ENCODE assay signal across 30 cellular contexts in the genomic region with DNA sequence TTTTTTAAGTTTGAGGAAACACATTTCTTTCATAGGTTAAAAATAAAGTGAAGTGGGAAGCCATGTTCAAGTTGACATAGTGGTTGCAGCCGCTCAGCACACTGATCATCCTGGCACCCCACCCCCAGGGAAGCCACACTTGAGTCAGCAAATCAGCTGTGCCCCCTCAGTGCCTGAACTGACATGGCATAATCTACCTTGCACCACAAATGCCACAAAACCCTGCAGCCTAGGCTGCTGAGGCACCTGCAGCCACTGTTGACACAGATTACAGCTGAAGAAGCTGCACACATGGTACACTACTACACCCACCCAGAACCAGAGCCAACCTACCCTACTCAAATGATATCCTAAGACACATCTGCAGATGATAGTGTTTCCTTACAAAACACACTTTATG.
"Had no signal": no experiment of that assay in that cellular context is flagged by ENCODE, and none has a peak within 500 bp of the region (broad histone marks: within the 10 kb centered on the region; RNA-seq: fewer than 3 reads in every experiment).

No MANE protein-coding gene starts in this region.

- H3K4me3 ChIP-seq: ascending aorta, cardiac muscle cell had no signal

- H3K27ac ChIP-seq: ascending aorta, cardiac muscle cell, WERI-Rb-1 had no signal

- H3K36me3 ChIP-seq: ascending aorta, cardiac muscle cell, WERI-Rb-1 had no signal

- H3K4me1 ChIP-seq: ascending aorta had no signal

- H3K27me3 ChIP-seq: ascending aorta, cardiac muscle cell had no signal

- ATAC-seq: activated CD4-positive, alpha-beta T cell treated with anti-CD3 and anti-CD28 coated beads for 36 hours; activated CD4-positive, CD25-positive, alpha-beta regulatory T cell treated with anti-CD3 and anti-CD28 coated beads, Interleukin-2, amount 50 U/mL, for 24 hours; activated CD8-positive, alpha-beta memory T cell treated with anti-CD3 and anti-CD28 coated beads, Interleukin-2, amount 10 ng/mL, durations not matched to agents 7 days and 5 days; activated CD8-positive, alpha-beta T cell treated with anti-CD3 and anti-CD28 coated beads, Interleukin-2, amount 10 ng/mL, durations not matched to agents 7 days and 5 days; activated naive CD8-positive, alpha-beta T cell treated with anti-CD3 and anti-CD28 coated beads, Interleukin-2, amount 50 U/mL, for 24 hours; WTC11 had no signal

- DNase-seq: activated CD4-positive, alpha-beta memory T cell treated with anti-CD3 and anti-CD28 coated beads, Interleukin-2, amount 10 ng/mL, durations not matched to agents 7 days and 5 days; activated CD4-positive, alpha-beta T cell treated with anti-CD3 and anti-CD28 coated beads for 1 hour; activated CD4-positive, alpha-beta T cell treated with anti-CD3 and anti-CD28 coated beads for 36 hours; activated CD4-positive, alpha-beta T cell treated with anti-CD3 and anti-CD28 coated beads for 48 hours; activated CD4-positive, alpha-beta T cell treated with anti-CD3 and anti-CD28 coated beads, Interleukin-2, amount 10 ng/mL, durations not matched to agents 7 days and 5 days; activated CD4-positive, alpha-beta T cell treated with anti-CD3 and anti-CD28 coated beads, Interleukin-2, amount 50 U/mL, for 48 hours; activated CD4-positive, CD25-positive, alpha-beta regulatory T cell; activated CD8-positive, alpha-beta memory T cell treated with anti-CD3 and anti-CD28 coated beads for 24 hours; activated CD8-positive, alpha-beta memory T cell treated with anti-CD3 and anti-CD28 coated beads, Interleukin-2, amount 10 ng/mL, durations not matched to agents 7 days and 5 days; activated CD8-positive, alpha-beta memory T cell treated with anti-CD3 and anti-CD28 coated beads, Interleukin-2, amount 50 U/mL, for 48 hours; activated CD8-positive, alpha-beta T cell treated with anti-CD3 and anti-CD28 coated beads, Interleukin-2, amount 10 ng/mL, durations not matched to agents 7 days and 5 days; activated effector memory CD4-positive, alpha-beta T cell treated with Interleukin-2 at 50 U/mL for 16 hours; activated gamma-delta T cell; activated naive CD4-positive, alpha-beta T cell treated with anti-CD3 and anti-CD28 coated beads, Interleukin-2, amount 10 ng/mL, durations not matched to agents 7 days and 5 days; activated naive CD4-positive, alpha-beta T cell treated with Interleukin-2 at 50 U/mL for 16 hours; activated naive CD8-positive, alpha-beta T cell treated with anti-CD3 and anti-CD28 coated beads, Interleukin-2, amount 10 ng/mL, durations not matched to agents 7 days and 5 days; activated naive CD8-positive, alpha-beta T cell treated with anti-CD3 and anti-CD28 coated beads, Interleukin-2, amount 50 U/mL, for 24 hours; activated T-cell treated with anti-CD3 and anti-CD28 coated beads, Interleukin-2, amount 50 U/mL, for 24 hours; activated T-cell treated with anti-CD3 and anti-CD28 coated beads, Interleukin-2, amount 50 U/mL, for 48 hours; amygdala; anterior cingulate cortex; caudate nucleus; cerebellar nuclear complex; T-helper 2 cell; T-helper 9 cell; WERI-Rb-1 had no signal
